ENCODE assay signal across 8 cellular contexts in genomic region chr3:180990494-180990893, GRCh38. TPM values are rescaled to one million over a fixed set of nuclear protein-coding genes. Genes with fewer than 3 reads are reported as not detected.
DNase-seq lines count a peak whose midpoint lies in the region; ATAC-seq and TF ChIP-seq lines count a peak whose summit lies in the region.

No MANE protein-coding gene starts in this region.

- no peak overlapping the region for H3K27ac ChIP-seq in AG04450 (ENCODE audit: low read depth, low read length)

- in situ Hi-C loops in KBM-7 (cut with MboI; ENCODE audit: low pct_unique_long_range_greater_than_20kb, low sequenced_read_pairs) = no loop called here
- in situ Hi-C loops in astrocyte of the cerebellum (cut with HindIII; ENCODE audit: low sequenced_read_pairs) = no loop called here

- H3K27me3 ChIP-seq in AG04450 (ENCODE audit: control insufficient read depth, insufficient read depth, low read length) = no peaks in the 10 kb centered on the region

- no peaks in the 10 kb centered on the region for H3K36me3 Mint-ChIP-seq in naive B cell

- DNase-seq in AG04450 (ENCODE audit: low read depth, low spot score) = no peak
- peak; percentile 42 for DNase-seq in KBM-7
- DNase-seq in astrocyte of the cerebellum (ENCODE audit: low read depth) = no peak
- DNase-seq in naive B cell = no peak
- DNase-seq in stimulated activated CD4-positive, alpha-beta T cell treated with anti-CD3 and anti-CD28 coated beads, Interleukin-4, amount 100 ng/mL, for 4 hours = no peak

- CTCF ChIA-PET in AG04450 (lab: Charles Lee) = no interaction called here

- ATAC-seq in naive B cell (ENCODE audit: low read depth in 2 of 2) = no peak
- ATAC-seq in HG03159 (IDR thresholded peaks at IDR 0.05; ENCODE audit: unreplicated experiment) = no peak
- no peak for ATAC-seq in GM19397 (IDR thresholded peaks at IDR 0.05; ENCODE audit: unreplicated experiment)
- ATAC-seq in HG03432 (IDR thresholded peaks at IDR 0.05; ENCODE audit: unreplicated experiment) = no peak

- POLR2A ChIA-PET in AG04450 (lab: Yijun Ruan, JAX) = no interaction called here

- H3K4me3 Mint-ChIP-seq in naive B cell = peak overlapping the region; percentile 92 to 100 (median 98)

- TF ChIP-seq CTCF in AG04450 (IDR thresholded peaks at IDR 0.05; ENCODE audit: low read depth, low read length) (no peak), astrocyte of the cerebellum (IDR thresholded peaks at IDR 0.05; ENCODE audit: low read depth, low read length, missing control alignments) (no peak)

- no peaks in the 10 kb centered on the region for H3K9me3 Mint-ChIP-seq in naive B cell

- peaks cover 10 to 26% (median 20%) of the 10 kb centered on the region in 3 donors for H3K27me3 Mint-ChIP-seq in naive B cell

- H3K4me3 ChIP-seq in AG04450 (ENCODE audit: low read depth, low read length) (peak overlapping the region; percentile 85), astrocyte of the cerebellum (ENCODE audit: low read depth, low read length) (peak overlapping the region; percentile 94)

- peaks cover 13 to 22% (median 20%) of the 10 kb centered on the region in 3 donors for H3K4me1 Mint-ChIP-seq in naive B cell

- H3K9me3 ChIP-seq in AG04450 (ENCODE audit: control insufficient read depth, insufficient read depth, low read length) = no peaks in the 10 kb centered on the region

- H3K27ac Mint-ChIP-seq in naive B cell = peak overlapping the region in 3 of 6 donors; percentile 92 to 98 (median 96)

RNA-seq across cellular contexts. Expression of gene DNAJC19, which starts 1.0 kb away (rescaled TPM):
- polyA plus RNA-seq in AG04450 (2011; rRNA removed) (34.7 and 41.0 TPM in 2 replicates), naive B cell (ENCODE audit: low read depth in 6 of 6) (100 to 1,000 TPM in 1 of 6 donors, 10 to 100 TPM in 5; 73.1 to 104 (median 85.3) TPM)
- polyA minus RNA-seq in AG04450 (2011; rRNA and poly(A)+ RNA removed) = 10.1 and 10.4 TPM in 2 replicates
